Comparison of ENCODE assay signal across 18 cellular contexts in the genomic region with DNA sequence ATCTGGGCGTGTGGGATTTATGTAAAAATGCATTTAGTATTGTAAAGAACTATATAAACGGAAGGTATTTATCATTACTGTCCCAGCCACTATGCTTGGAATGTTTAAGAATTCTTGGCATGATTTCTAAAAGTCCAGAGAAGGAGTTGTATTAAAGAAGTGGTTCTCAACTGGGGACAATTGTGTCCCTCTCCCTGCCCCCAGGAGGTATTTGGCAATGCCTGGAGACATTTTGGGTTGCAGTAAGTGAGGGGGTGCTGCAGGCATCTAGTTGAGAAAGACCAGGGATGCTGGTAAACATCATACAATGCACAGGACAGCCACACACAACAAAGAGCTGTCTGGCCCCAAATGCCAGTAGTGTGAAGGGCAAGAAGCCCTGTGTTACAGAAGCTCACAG. TPM values are rescaled to one million over a fixed set of nuclear protein-coding genes. Genes with fewer than 3 reads are reported as not detected.
DNase-seq lines count a peak whose midpoint lies in the region; ATAC-seq and TF ChIP-seq lines count a peak whose summit lies in the region.
"Had no signal": no experiment of that assay in that cellular context is flagged by ENCODE, and none has a peak within 500 bp of the region (broad histone marks: within the 10 kb centered on the region; RNA-seq: fewer than 3 reads in every experiment).

No MANE protein-coding gene starts in this region.

- POLR2A ChIA-PET in CD8-positive, alpha-beta T cell (lab: Charles Lee): interaction anchor here (0.9 to 1.6 kb wide), 2 partner anchors 15 to 25 kb away, joined by 3 read pairs; no protein-coding TSS in a partner anchor

- intact Hi-C loops in thyroid gland (cut with DNase I): no loop called here
- intact Hi-C loops in CD8-positive, alpha-beta T cell (cut with DNase I, micrococcal nuclease): loop anchor here (1.0 to 10.0 kb wide), 2 partner anchors 12 to 953 kb away; no protein-coding TSS in a partner anchor

- peaks cover 44% of the 10 kb centered on the region for H3K4me1 Mint-ChIP-seq in CD8-positive, alpha-beta T cell (ENCODE audit: low read depth)

- 79 to 80% methylated on average over 2 of the region's 2 CpGs for WGBS in thyroid gland, 2 donors

- no peaks in the 10 kb centered on the region for H3K27me3 ChIP-seq in cardiac muscle cell
- no peaks in the 10 kb centered on the region for H3K27me3 ChIP-seq in right atrium auricular region
- H3K27me3 ChIP-seq in RWPE2 (ENCODE audit: insufficient read depth, poor library complexity, severe bottlenecking): no peaks in the 10 kb centered on the region
- H3K27me3 ChIP-seq in thyroid gland: no peaks in the 10 kb centered on the region
- no peaks in the 10 kb centered on the region for H3K27me3 ChIP-seq in CD8-positive, alpha-beta T cell (ENCODE audit: insufficient read depth, low read length)
- H3K27me3 ChIP-seq: ovary, testis had no signal

- DNase-seq in cardiac muscle cell (ENCODE audit: low read depth in 1 of 2, low spot score in 1 of 2): no peak
- DNase-seq in right atrium auricular region (ENCODE audit: low spot score): no peak
- no peak for DNase-seq in RWPE2 (ENCODE audit: low spot score)
- peak; percentile 75 for DNase-seq in islet precursor cell
- no peak for DNase-seq in thyroid gland
- DNase-seq in glomerular visceral epithelial cell (ENCODE audit: extremely low spot score): no peak
- no peak for DNase-seq in GM13977 (ENCODE audit: low spot score)
- DNase-seq in CD8-positive, alpha-beta T cell: no peak
- DNase-seq: activated CD4-positive, alpha-beta T cell treated with anti-CD3 and anti-CD28 coated beads for 1 hour; anterior cingulate cortex; DMS153; NCI-H1105 treated with DMSO at 0.1 percent for 48 hours; NCI-H226; OCI-M1; ovary; stimulated activated CD4-positive, alpha-beta T cell treated with anti-CD3 and anti-CD28 coated beads, Interleukin-12 subunit alpha, Interleukin-12 subunit beta, amount 100 ng/mL, for 4 hours; testis had no signal

- CTCF ChIA-PET in CD8-positive, alpha-beta T cell (lab: Charles Lee): no interaction called here

- no peak for ATAC-seq in RWPE2 (ENCODE audit: low read depth)
- ATAC-seq in CD8-positive, alpha-beta T cell: no peak

- TF ChIP-seq CTCF in cardiac muscle cell (IDR thresholded peaks at IDR 0.05; ENCODE audit: low read depth, low read length) (no peak), right atrium auricular region (IDR thresholded peaks at IDR 0.05) (no peak), RWPE2 (IDR thresholded peaks at IDR 0.05; ENCODE audit: poor library complexity, severe bottlenecking) (no peak), thyroid gland (IDR thresholded peaks at IDR 0.05) (no peak), GM13977 (IDR thresholded peaks at IDR 0.05; ENCODE audit: extremely low read depth, insufficient read depth, missing control alignments) (no peak)
- no peak for TF ChIP-seq CTCF in CD8-positive, alpha-beta T cell (IDR thresholded peaks at IDR 0.05)

- H3K27me3 Mint-ChIP-seq in CD8-positive, alpha-beta T cell (ENCODE audit: low read depth): no peaks in the 10 kb centered on the region
- H3K27me3 Mint-ChIP-seq: IgD-negative memory B cell had no signal

- no peaks in the 10 kb centered on the region for H3K9me3 Mint-ChIP-seq in CD8-positive, alpha-beta T cell
- H3K9me3 Mint-ChIP-seq: IgD-negative memory B cell had no signal

- peak overlapping the region; percentile 98 for H3K27ac ChIP-seq in cardiac muscle cell
- H3K27ac ChIP-seq in right atrium auricular region: peak overlapping the region in 1 of 2 donors; percentile 72
- H3K27ac ChIP-seq in RWPE2 (ENCODE audit: poor library complexity, severe bottlenecking): peak overlapping the region; percentile 96
- H3K27ac ChIP-seq in thyroid gland: peak overlapping the region; percentile 61 to 89 (median 84)
- no peak overlapping the region for H3K27ac ChIP-seq in CD8-positive, alpha-beta T cell (ENCODE audit: low read depth, low read length)
- H3K27ac ChIP-seq: ovary, testis had no signal

- H3K4me3 Mint-ChIP-seq in CD8-positive, alpha-beta T cell: no peak overlapping the region

- H3K4me3 ChIP-seq in cardiac muscle cell: no peak overlapping the region
- H3K4me3 ChIP-seq in right atrium auricular region: no peak overlapping the region
- no peak overlapping the region for H3K4me3 ChIP-seq in RWPE2 (ENCODE audit: severe bottlenecking)
- H3K4me3 ChIP-seq in thyroid gland (replicated peaks in 1 of 3): no peak overlapping the region
- no peak overlapping the region for H3K4me3 ChIP-seq in CD8-positive, alpha-beta T cell (ENCODE audit: low read depth, low read length)
- H3K4me3 ChIP-seq: ovary, testis had no signal

- H3K27ac Mint-ChIP-seq in CD8-positive, alpha-beta T cell: no peak overlapping the region

- peaks cover 65% of the 10 kb centered on the region for H3K4me1 ChIP-seq in cardiac muscle cell (ENCODE audit: low read depth)
- H3K4me1 ChIP-seq in right atrium auricular region: peaks cover 0 to 30% of the 10 kb centered on the region in 2 donors
- peaks cover 67% of the 10 kb centered on the region for H3K4me1 ChIP-seq in RWPE2 (ENCODE audit: insufficient read depth, poor library complexity, severe bottlenecking)
- H3K4me1 ChIP-seq in thyroid gland: peaks cover 64 to 65% of the 10 kb centered on the region in 2 donors
- H3K4me1 ChIP-seq in CD8-positive, alpha-beta T cell (ENCODE audit: insufficient read depth, low read length): peaks cover 95% of the 10 kb centered on the region
- H3K4me1 ChIP-seq: testis had no signal

- in situ Hi-C loops in GM13977 (cut with MboI; ENCODE audit: low pct_unique_long_range_greater_than_20kb, low sequenced_read_pairs, unreplicated experiment): loop anchor here (10.0 kb wide), 2 partner anchors 47 to 107 kb away; no protein-coding TSS in a partner anchor

- H3K9me3 ChIP-seq in cardiac muscle cell (ENCODE audit: low read depth) (no peaks in the 10 kb centered on the region), right atrium auricular region (no peaks in the 10 kb centered on the region), RWPE2 (ENCODE audit: severe bottlenecking) (no peaks in the 10 kb centered on the region), thyroid gland (no peaks in the 10 kb centered on the region)
- no peaks in the 10 kb centered on the region for H3K9me3 ChIP-seq in CD8-positive, alpha-beta T cell (ENCODE audit: low read length)
- H3K9me3 ChIP-seq: ovary, testis had no signal

- peaks cover 33% of the 10 kb centered on the region for H3K36me3 Mint-ChIP-seq in CD8-positive, alpha-beta T cell
- H3K36me3 Mint-ChIP-seq: IgD-negative memory B cell had no signal

- no peak for TF ChIP-seq POLR2A in thyroid gland (IDR thresholded peaks at IDR 0.05)

- H3K36me3 ChIP-seq in cardiac muscle cell: no peaks in the 10 kb centered on the region
- H3K36me3 ChIP-seq in right atrium auricular region: no peaks in the 10 kb centered on the region
- peaks cover 96% of the 10 kb centered on the region for H3K36me3 ChIP-seq in RWPE2 (ENCODE audit: low read depth)
- H3K36me3 ChIP-seq in thyroid gland: no peaks in the 10 kb centered on the region
- H3K36me3 ChIP-seq in CD8-positive, alpha-beta T cell (ENCODE audit: insufficient read depth, low read length): peaks cover 12% of the 10 kb centered on the region
- H3K36me3 ChIP-seq: ovary had no signal

RNA-seq across cellular contexts. Expression of a gene that starts 7.2 kb away (rescaled TPM):
- total RNA-seq in cardiac muscle cell: 50.8 and 59.6 TPM in 2 replicates
- 54.3 and 62.2 TPM in 2 replicates for polyA plus RNA-seq in cardiac muscle cell
- total RNA-seq in right atrium auricular region: 100 to 1,000 TPM in 1 of 2 donors, 10 to 100 TPM in 1; 79.6 to 116 TPM
- total RNA-seq in thyroid gland: 100 to 1,000 TPM; 101 to 282 (median 120) TPM
- total RNA-seq in CD8-positive, alpha-beta T cell: 100 to 1,000 TPM; 440 to 464 TPM
